14 cellular contexts compared by ENCODE assay signal in the genomic region with DNA sequence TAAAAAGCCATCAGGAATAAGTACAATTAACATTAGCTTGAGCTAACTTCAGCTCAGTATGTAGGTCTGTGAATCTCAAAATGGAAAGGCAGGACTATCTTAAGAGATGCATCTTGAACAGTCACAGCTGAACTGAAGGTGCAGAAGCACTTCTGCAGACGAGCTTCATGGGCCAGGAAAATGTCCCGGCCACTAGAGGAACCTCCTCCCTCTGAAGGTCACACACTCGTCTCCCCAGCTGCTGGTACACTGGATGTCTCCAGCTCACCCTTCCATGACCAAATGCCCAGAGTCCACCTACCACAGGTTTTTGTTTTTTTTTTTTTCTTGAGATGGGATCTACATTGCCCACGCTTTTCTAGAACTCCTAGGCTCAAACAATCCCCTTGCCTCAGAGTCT. TPM values are rescaled to one million over a fixed set of nuclear protein-coding genes. Genes with fewer than 3 reads are reported as not detected.
DNase-seq lines count a peak whose midpoint lies in the region; ATAC-seq and TF ChIP-seq lines count a peak whose summit lies in the region.
"Had no signal": no experiment of that assay in that cellular context is flagged by ENCODE, and none has a peak within 500 bp of the region (broad histone marks: within the 10 kb centered on the region; RNA-seq: fewer than 3 reads in every experiment).

No MANE protein-coding gene starts in this region.

- no peak overlapping the region for H3K9ac ChIP-seq in endodermal cell (ENCODE audit: extremely low read depth, low read length, poor library complexity, severe bottlenecking)

- DNase-seq in left ventricle myocardium superior (no peak), right cardiac atrium (no peak), endodermal cell (peak; percentile 6), nephron progenitor cell (no peak), NCI-H1105 (lab: John Stamatoyannopoulos, UW) (no peak), NCI-H446 (lab: John Stamatoyannopoulos, UW) (no peak)
- DNase-seq in CD8-positive, alpha-beta T cell: no peak
- DNase-seq: Caco-2; CD8-positive, alpha-beta memory T cell; DMS53; GF-D8 had no signal

- WGBS in right cardiac atrium: 61% methylated on average over 4 of the region's 4 CpGs
- 88 to 99% methylated on average over 3 of the region's 4 CpGs for WGBS in endodermal cell (ENCODE audit: insufficient coverage in 1 of 2, insufficient read length in 1 of 2), 2 experiments

- H3K4me1 Mint-ChIP-seq in endodermal cell (no peaks in the 10 kb centered on the region), nephron progenitor cell (peaks cover 24% of the 10 kb centered on the region)
- peaks cover 2% of the 10 kb centered on the region for H3K4me1 Mint-ChIP-seq in CD8-positive, alpha-beta T cell (ENCODE audit: low read depth)
- H3K4me1 Mint-ChIP-seq: B cell had no signal

- H3K4me1 ChIP-seq in right cardiac atrium (ENCODE audit: control insufficient read depth, insufficient read depth, low read length) (no peaks in the 10 kb centered on the region), endodermal cell (ENCODE audit: control insufficient read depth, insufficient read depth, low read length) (no peaks in the 10 kb centered on the region)
- H3K4me1 ChIP-seq in CD8-positive, alpha-beta T cell (ENCODE audit: insufficient read depth, low read length): no peaks in the 10 kb centered on the region

- H3K27me3 Mint-ChIP-seq in endodermal cell (ENCODE audit: insufficient read depth): no peaks in the 10 kb centered on the region
- H3K27me3 Mint-ChIP-seq in nephron progenitor cell (ENCODE audit: low read depth, poor library complexity): peaks cover 2% of the 10 kb centered on the region
- no peaks in the 10 kb centered on the region for H3K27me3 Mint-ChIP-seq in CD8-positive, alpha-beta T cell (ENCODE audit: low read depth)
- H3K27me3 Mint-ChIP-seq: B cell had no signal

- POLR2A ChIA-PET in CD8-positive, alpha-beta T cell (lab: Charles Lee): no interaction called here

- TF ChIP-seq CTCF in endodermal cell (conservative IDR thresholded peaks at IDR 0.05) (no peak), nephron progenitor cell (IDR thresholded peaks at IDR 0.05) (no peak)
- no peak for TF ChIP-seq CTCF in CD8-positive, alpha-beta T cell (IDR thresholded peaks at IDR 0.05)

- H3K36me3 ChIP-seq in endodermal cell (ENCODE audit: control insufficient read depth, insufficient read depth, low read length): peaks cover 59% of the 10 kb centered on the region
- peaks cover 18% of the 10 kb centered on the region for H3K36me3 ChIP-seq in CD8-positive, alpha-beta T cell (ENCODE audit: insufficient read depth, low read length)

- H3K36me3 Mint-ChIP-seq in endodermal cell (ENCODE audit: low read depth) (peaks cover 73% of the 10 kb centered on the region), nephron progenitor cell (ENCODE audit: low read depth) (peaks cover 82% of the 10 kb centered on the region)
- peaks cover 86% of the 10 kb centered on the region for H3K36me3 Mint-ChIP-seq in CD8-positive, alpha-beta T cell

- no peak overlapping the region for H3K4me3 ChIP-seq in right cardiac atrium (ENCODE audit: low read length)
- no peak overlapping the region for H3K4me3 ChIP-seq in endodermal cell (ENCODE audit: low read length)
- no peak overlapping the region for H3K4me3 ChIP-seq in CD8-positive, alpha-beta T cell (ENCODE audit: low read depth, low read length)

- no peaks in the 10 kb centered on the region for H3K9me3 Mint-ChIP-seq in endodermal cell
- no peaks in the 10 kb centered on the region for H3K9me3 Mint-ChIP-seq in nephron progenitor cell
- no peaks in the 10 kb centered on the region for H3K9me3 Mint-ChIP-seq in CD8-positive, alpha-beta T cell
- H3K9me3 Mint-ChIP-seq: CD8-positive, alpha-beta memory T cell had no signal

- no peak overlapping the region for H3K4me3 Mint-ChIP-seq in endodermal cell
- no peak overlapping the region for H3K4me3 Mint-ChIP-seq in nephron progenitor cell
- H3K4me3 Mint-ChIP-seq in CD8-positive, alpha-beta T cell: no peak overlapping the region
- H3K4me3 Mint-ChIP-seq: B cell; CD8-positive, alpha-beta memory T cell had no signal

- H3K27me3 ChIP-seq in right cardiac atrium (ENCODE audit: control insufficient read depth, insufficient read depth) (no peaks in the 10 kb centered on the region), endodermal cell (ENCODE audit: control insufficient read depth, insufficient read depth, low read length, poor library complexity, severe bottlenecking) (no peaks in the 10 kb centered on the region)
- no peaks in the 10 kb centered on the region for H3K27me3 ChIP-seq in CD8-positive, alpha-beta T cell (ENCODE audit: insufficient read depth, low read length)

- H3K9me3 ChIP-seq in right cardiac atrium (ENCODE audit: control insufficient read depth, low read length) (no peaks in the 10 kb centered on the region), endodermal cell (ENCODE audit: control insufficient read depth, low read length) (no peaks in the 10 kb centered on the region)
- H3K9me3 ChIP-seq in CD8-positive, alpha-beta T cell (ENCODE audit: low read length): no peaks in the 10 kb centered on the region
- H3K9me3 ChIP-seq: Caco-2 had no signal

- no peak overlapping the region for H3K27ac ChIP-seq in right cardiac atrium (ENCODE audit: low read length)
- H3K27ac ChIP-seq in endodermal cell (ENCODE audit: low read depth, low read length): no peak overlapping the region
- H3K27ac ChIP-seq in CD8-positive, alpha-beta T cell (ENCODE audit: low read depth, low read length): no peak overlapping the region
- H3K27ac ChIP-seq: C4-2B, HL-60 had no signal

- CTCF ChIA-PET in CD8-positive, alpha-beta T cell (lab: Charles Lee): no interaction called here

- intact Hi-C loops in left ventricle myocardium superior (cut with micrococcal nuclease): no loop called here
- intact Hi-C loops in right cardiac atrium (cut with DNase I): no loop called here
- intact Hi-C loops in CD8-positive, alpha-beta T cell (cut with DNase I, micrococcal nuclease): no loop called here

- H3K27ac Mint-ChIP-seq in endodermal cell: no peak overlapping the region
- peak overlapping the region; percentile 37 for H3K27ac Mint-ChIP-seq in nephron progenitor cell
- H3K27ac Mint-ChIP-seq in CD8-positive, alpha-beta T cell: no peak overlapping the region
- H3K27ac Mint-ChIP-seq: B cell had no signal

- ATAC-seq in left ventricle myocardium superior: peak; percentile 28
- no peak for ATAC-seq in right cardiac atrium
- ATAC-seq in CD8-positive, alpha-beta T cell: no peak

RNA-seq across cellular contexts. Expression of a gene that starts 33.2 kb away (rescaled TPM):
- total RNA-seq in left ventricle myocardium superior (59.6 TPM), right cardiac atrium (10 to 100 TPM; 35.0 to 62.3 (median 47.2) TPM), endodermal cell (100 to 1,000 TPM; 105 to 110 TPM)
- polyA plus RNA-seq in right cardiac atrium: 17.4 TPM
- 61.5 TPM for polyA plus RNA-seq in endodermal cell (2013, experiment 1 of 2)
- 53.0 TPM for polyA plus RNA-seq in endodermal cell (2013, experiment 2 of 2)
- 10 to 100 TPM; 60.1 to 60.8 TPM for total RNA-seq in CD8-positive, alpha-beta T cell

RNA-seq across cellular contexts. Expression of a gene that starts 47.1 kb away (rescaled TPM):
- total RNA-seq in left ventricle myocardium superior: 24.5 TPM
- total RNA-seq in right cardiac atrium: 10 to 100 TPM; 10.8 to 19.6 (median 13.7) TPM
- polyA plus RNA-seq in right cardiac atrium: 10.7 TPM
- 10 to 100 TPM; 44.9 to 46.1 TPM for total RNA-seq in endodermal cell
- 35.0 TPM for polyA plus RNA-seq in endodermal cell (2013, experiment 1 of 2)
- polyA plus RNA-seq in endodermal cell (2013, experiment 2 of 2): 35.1 TPM
- total RNA-seq in CD8-positive, alpha-beta T cell: 1 to 10 TPM; 1.7 to 2.0 TPM
